Comparison of ENCODE assay signal across 10 cellular contexts in the genomic region with DNA sequence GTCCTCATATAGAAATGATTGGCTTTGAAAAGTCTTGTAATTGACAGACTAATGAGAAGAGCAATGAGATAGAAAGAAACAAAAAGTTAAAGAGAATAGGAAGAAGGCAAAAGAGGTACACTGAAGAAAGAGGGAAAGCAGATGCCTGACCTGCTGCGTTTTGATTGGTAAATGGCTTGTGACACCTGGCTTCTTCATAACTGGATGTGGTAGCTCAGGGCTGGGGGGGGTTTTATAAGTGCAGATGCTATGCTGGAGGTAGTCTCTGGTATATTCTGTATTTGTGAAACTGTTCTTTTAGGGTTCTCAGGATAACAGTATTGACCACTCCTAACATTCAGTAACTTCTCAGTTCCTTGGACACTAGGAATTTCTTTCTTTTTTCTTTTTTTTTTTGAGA. TPM values are rescaled to one million over a fixed set of nuclear protein-coding genes. Genes with fewer than 3 reads are reported as not detected.
DNase-seq lines count a peak whose midpoint lies in the region; ATAC-seq, FAIRE-seq and TF ChIP-seq lines count a peak whose summit lies in the region.
"Had no signal": no experiment of that assay in that cellular context is flagged by ENCODE, and none has a peak within 500 bp of the region (broad histone marks: within the 10 kb centered on the region; RNA-seq: fewer than 3 reads in every experiment).

No MANE protein-coding gene starts in this region.

- H2AFZ ChIP-seq in HepG2 (ENCODE audit: low read length) (no peak overlapping the region), mesenchymal stem cell (ENCODE audit: low read depth, low read length) (no peak overlapping the region)

- no peaks in the 10 kb centered on the region for H3K36me3 Mint-ChIP-seq in activated T-helper 17 cell treated with anti-CD3 and anti-CD28 coated beads, Interleukin-2, amount 50 U/mL, for 72 hours (ENCODE audit: low read depth)

- H3K27ac Mint-ChIP-seq in activated T-helper 17 cell treated with anti-CD3 and anti-CD28 coated beads, Interleukin-2, amount 50 U/mL, for 72 hours: no peak overlapping the region

- H3K9ac ChIP-seq in HepG2 (ENCODE audit: insufficient read depth, low read depth, low read length) (peak overlapping the region; percentile 74; the same call in 1 of the 2 replicates), mesenchymal stem cell (ENCODE audit: low read length) (peak overlapping the region; percentile 92)

- TF ChIP-seq POLR2A in HepG2 (IDR thresholded peaks at IDR 0.05; ENCODE audit: insufficient read depth in 1 of 2, low read depth in 2 of 2, low read length in 2 of 2) (no peak), right lobe of liver (IDR thresholded peaks at IDR 0.05) (no peak), uterus (IDR thresholded peaks at IDR 0.05) (no peak)

- CTCF ChIA-PET in HepG2 (lab: Yijun Ruan, JAX; ENCODE audit: low intra/inter-chr PET ratio, low total read pairs): interaction anchor here (2.0 kb wide), 1 partner anchor 15 kb away, joined by 4 read pairs; no protein-coding TSS in a partner anchor

- no peak overlapping the region for H4K91ac ChIP-seq in mesenchymal stem cell (ENCODE audit: low read length)

- peak overlapping the region in 1 of 2 experiments; percentile 34 for H3K4ac ChIP-seq in mesenchymal stem cell (ENCODE audit: low read depth in 1 of 2, low read length in 2 of 2)

- WGBS in HepG2 (ENCODE audit: low lambda C conversion rate): 88% methylated on average over 1 of the region's 1 CpG
- 71% methylated on average over 1 of the region's 1 CpG for WGBS in right lobe of liver (ENCODE audit: insufficient coverage, low coverage, low lambda C conversion rate, missing lambda C conversion rate)
- WGBS in mesenchymal stem cell: 96% methylated on average over 1 of the region's 1 CpG

- intact Hi-C loops in HepG2 (cut with micrococcal nuclease; ENCODE audit: unreplicated experiment) (no loop called here), right lobe of liver (cut with DNase I) (no loop called here), uterus (cut with DNase I; ENCODE audit: low total_unique reads) (no loop called here)

- DNase-seq in HepG2 (ENCODE audit: low spot score): no peak
- no peak for DNase-seq in right lobe of liver
- no peak for DNase-seq in mesenchymal stem cell
- no peak for DNase-seq in uterus
- no peak for DNase-seq in dedifferentiated amniotic fluid mesenchymal stem cell (ENCODE audit: extremely low spot score)
- DNase-seq in NCI-H524 treated with DMSO at 0.1 percent for 48 hours (lab: John Stamatoyannopoulos, UW): no peak
- DNase-seq: NCI-H2081 had no signal

- H3K4me1 Mint-ChIP-seq in activated T-helper 17 cell treated with anti-CD3 and anti-CD28 coated beads, Interleukin-2, amount 50 U/mL, for 72 hours: peaks cover 18% of the 10 kb centered on the region

- peak overlapping the region; percentile 99 for H3K4me2 ChIP-seq in HepG2 (ENCODE audit: low read depth, low read length)
- H3K4me2 ChIP-seq in mesenchymal stem cell (ENCODE audit: low read length, poor library complexity, severe bottlenecking): no peak overlapping the region

- H3K9me3 ChIP-seq in HepG2 (ENCODE audit: low read length) (no peaks in the 10 kb centered on the region), right lobe of liver (no peaks in the 10 kb centered on the region), mesenchymal stem cell (ENCODE audit: control insufficient read depth, low read length) (no peaks in the 10 kb centered on the region), uterus (no peaks in the 10 kb centered on the region)

- no peak overlapping the region for H3K23ac ChIP-seq in mesenchymal stem cell (ENCODE audit: low read length in 2 of 2)

- peak overlapping the region; percentile 92 for H3K4me3 Mint-ChIP-seq in activated T-helper 17 cell treated with anti-CD3 and anti-CD28 coated beads, Interleukin-2, amount 50 U/mL, for 72 hours

- peaks cover 12% of the 10 kb centered on the region for H3K79me1 ChIP-seq in mesenchymal stem cell (replicated peaks; ENCODE audit: low read length, poor library complexity, severe bottlenecking)

- ATAC-seq in HepG2: no peak
- ATAC-seq in right lobe of liver: no peak
- ATAC-seq in activated T-helper 17 cell treated with anti-CD3 and anti-CD28 coated beads, Interleukin-2, amount 50 U/mL, for 72 hours (replicated peaks): no peak
- no peak for ATAC-seq in HG03520 (IDR thresholded peaks at IDR 0.05; ENCODE audit: unreplicated experiment)

- no peak overlapping the region for H3K27ac ChIP-seq in HepG2 (ENCODE audit: extremely low read length, insufficient read depth, low read length)
- H3K27ac ChIP-seq in right lobe of liver: no peak overlapping the region
- no peak overlapping the region for H3K27ac ChIP-seq in mesenchymal stem cell (ENCODE audit: low read length, poor library complexity, severe bottlenecking)
- peak overlapping the region; percentile 95 to 98 for H3K27ac ChIP-seq in uterus

- H3K79me2 ChIP-seq in HepG2 (ENCODE audit: insufficient read depth, low read length): peaks cover 6% of the 10 kb centered on the region

- H3K27me3 ChIP-seq in HepG2 (ENCODE audit: control insufficient read depth in 1 of 2, insufficient read depth in 2 of 2, low read length in 2 of 2) (no peaks in the 10 kb centered on the region; a peak in 1 of 5 replicates), right lobe of liver (no peaks in the 10 kb centered on the region), mesenchymal stem cell (ENCODE audit: control insufficient read depth in 1 of 2, insufficient read depth in 1 of 2, low read length in 2 of 2) (no peaks in the 10 kb centered on the region), uterus (no peaks in the 10 kb centered on the region)

- H3K36me3 ChIP-seq in HepG2 (replicated peaks in 1 of 2; ENCODE audit: control insufficient read depth in 1 of 2, insufficient read depth in 2 of 2, low read length in 2 of 2): no peaks in the 10 kb centered on the region
- no peaks in the 10 kb centered on the region for H3K36me3 ChIP-seq in right lobe of liver
- H3K36me3 ChIP-seq in mesenchymal stem cell (ENCODE audit: control insufficient read depth in 1 of 2, insufficient read depth in 2 of 2, low read depth in 1 of 2, low read length in 2 of 2): no peaks in the 10 kb centered on the region
- H3K36me3 ChIP-seq in uterus: no peaks in the 10 kb centered on the region

- no peak overlapping the region for H2BK12ac ChIP-seq in mesenchymal stem cell (ENCODE audit: low read length in 2 of 2)

- H3K14ac ChIP-seq in mesenchymal stem cell (ENCODE audit: low read length in 2 of 2): no peak overlapping the region

- TF ChIP-seq EP300 in HepG2 (IDR thresholded peaks at IDR 0.05; ENCODE audit: low read depth in 2 of 2, low read length in 2 of 2) (no peak), HepG2 (CRISPR knock-in tag; IDR thresholded peaks at IDR 0.05; ENCODE audit: borderline replicate concordance) (no peak)

- H2BK120ac ChIP-seq in mesenchymal stem cell (ENCODE audit: low read depth, low read length): no peak overlapping the region

- no peaks in the 10 kb centered on the region for H4K20me1 ChIP-seq in HepG2 (ENCODE audit: insufficient read depth, low read length)

- TF ChIP-seq RAD21 in HepG2 (CRISPR knock-in tag; IDR thresholded peaks at IDR 0.05): no peak

- H3K27me3 Mint-ChIP-seq in activated T-helper 17 cell treated with anti-CD3 and anti-CD28 coated beads, Interleukin-2, amount 50 U/mL, for 72 hours: peaks cover 10% of the 10 kb centered on the region

- H2AK5ac ChIP-seq in mesenchymal stem cell (ENCODE audit: low read length, severe bottlenecking): no peak overlapping the region

- H3K18ac ChIP-seq in mesenchymal stem cell (ENCODE audit: low read depth in 1 of 2, low read length in 2 of 2): no peak overlapping the region

- peak overlapping the region in 1 of 3 experiments; percentile 76; a peak in 3 of 6 replicates for H3K4me3 ChIP-seq in HepG2 (replicated peaks in 1 of 3; ENCODE audit: insufficient read depth in 1 of 3, low read depth in 2 of 3, low read length in 3 of 3)
- H3K4me3 ChIP-seq in right lobe of liver: no peak overlapping the region
- H3K4me3 ChIP-seq in mesenchymal stem cell (ENCODE audit: insufficient read depth in 1 of 2, low read depth in 1 of 2, low read length in 2 of 2): peak overlapping the region in 1 of 2 experiments; percentile 89
- peak overlapping the region in 1 of 2 donors; percentile 76 for H3K4me3 ChIP-seq in uterus

- no peak for TF ChIP-seq CTCF in HepG2 (CRISPR knock-in tag; IDR thresholded peaks at IDR 0.05)
- no peak for TF ChIP-seq CTCF in right lobe of liver (IDR thresholded peaks at IDR 0.05)
- no peak for TF ChIP-seq CTCF in uterus (IDR thresholded peaks at IDR 0.05)

- H3K4me1 ChIP-seq in HepG2 (ENCODE audit: insufficient read depth, low read length): peaks cover 43% of the 10 kb centered on the region
- H3K4me1 ChIP-seq in right lobe of liver: peaks cover 0 to 7% (median 1%) of the 10 kb centered on the region in 4 donors
- H3K4me1 ChIP-seq in mesenchymal stem cell (ENCODE audit: control insufficient read depth, insufficient read depth, low read depth, low read length): peaks cover 8% of the 10 kb centered on the region
- H3K4me1 ChIP-seq in uterus: peaks cover 0 to 7% of the 10 kb centered on the region in 2 donors

- no peak overlapping the region for H2BK15ac ChIP-seq in mesenchymal stem cell (ENCODE audit: low read depth, poor library complexity, severe bottlenecking)

- H3K9me3 Mint-ChIP-seq in activated T-helper 17 cell treated with anti-CD3 and anti-CD28 coated beads, Interleukin-2, amount 50 U/mL, for 72 hours: no peaks in the 10 kb centered on the region

- TSS peak; percentile 61 for BruUV-seq in HepG2 (replicated peaks; lab: Mats Ljungman, UMichigan)

- no peak for FAIRE-seq in HepG2 (lab: Jason Lieb, UNC)
- FAIRE-seq: colon had no signal

- no peak overlapping the region for H2BK5ac ChIP-seq in mesenchymal stem cell (ENCODE audit: low read depth, low read length, poor library complexity, severe bottlenecking)

- H4K8ac ChIP-seq in mesenchymal stem cell (ENCODE audit: low read length): no peak overlapping the region

- in situ Hi-C loops in HepG2 (cut with HindIII; ENCODE audit: extremely low pct_ligation_motif_present, low pct_unique_long_range_greater_than_20kb): no loop called here

- POLR2A ChIA-PET in HepG2 (lab: Yijun Ruan, JAX): interaction anchor here (2.2 kb wide), 1 partner anchor 14 kb away, joined by 20 read pairs; no protein-coding TSS in a partner anchor

RNA-seq across cellular contexts. Expression of a gene that starts 1.4 kb away (rescaled TPM):
- total RNA-seq in HepG2 (2016; rRNA removed; fragmentation: Illumina TruSeq; extraction: Trizol) (2.7 and 5.3 TPM in 2 replicates), right lobe of liver (1 to 10 TPM in 5 of 6 experiments, under 1 TPM in 1; 0.70 to 3.1 (median 1.5) TPM), uterus (10 to 100 TPM; 22.8 to 67.2 (median 25.2) TPM)
- total RNA-seq in HepG2 (2016; cell fraction: cytosol; rRNA removed; fragmentation: Illumina TruSeq; extraction: Trizol; ENCODE audit: low read depth): 1.0 and 1.3 TPM in 2 replicates
- 2.6 and 4.9 TPM in 2 replicates for total RNA-seq in HepG2 (2016; cell fraction: insoluble cytoplasmic fraction; rRNA removed; fragmentation: Illumina TruSeq; extraction: Trizol)
- 0.86 and 1.4 TPM in 2 replicates for total RNA-seq in HepG2 (2016; cell fraction: membrane; rRNA removed; fragmentation: Illumina TruSeq; extraction: Trizol)
- 9.0 and 12.9 TPM in 2 replicates for total RNA-seq in HepG2 (2016; cell fraction: nucleus; rRNA removed; fragmentation: Illumina TruSeq; extraction: Trizol)
- polyA plus RNA-seq in HepG2 (2011; rRNA removed): 7.5 and 9.0 TPM in 2 replicates
- polyA plus RNA-seq in HepG2 (2011; cell fraction: cytosol; rRNA removed): 1.7 and 1.9 TPM in 2 replicates
- polyA plus RNA-seq in HepG2 (2011; cell fraction: nucleus; rRNA removed): 57.0 and 60.2 TPM in 2 replicates
- 5.9 and 8.8 TPM in 2 replicates for polyA plus RNA-seq in HepG2 (2012)
- 0.23 and 0.53 TPM in 2 replicates for polyA plus RNA-seq in HepG2 (2016; cell fraction: cytosol; fragmentation: Illumina TruSeq; extraction: Trizol; ENCODE audit: low read depth)
- polyA plus RNA-seq in HepG2 (2016; cell fraction: insoluble cytoplasmic fraction; fragmentation: Illumina TruSeq; extraction: Trizol; ENCODE audit: low read depth): 1.4 and 1.8 TPM in 2 replicates
- 0.34 and 0.55 TPM in 2 replicates for polyA plus RNA-seq in HepG2 (2016; cell fraction: membrane; fragmentation: Illumina TruSeq; extraction: Trizol; ENCODE audit: low read depth)
- polyA plus RNA-seq in HepG2 (2016; cell fraction: nucleus; fragmentation: Illumina TruSeq; extraction: Trizol; ENCODE audit: insufficient read depth, low read depth): 20.5 and 20.8 TPM in 2 replicates
- polyA minus RNA-seq in HepG2 (2011; rRNA and poly(A)+ RNA removed; ENCODE audit: low replicate concordance): 8.8 and 8.9 TPM in 2 replicates
- polyA minus RNA-seq in HepG2 (2011; cell fraction: cytosol; rRNA and poly(A)+ RNA removed): 1.9 and 2.0 TPM in 2 replicates
- polyA minus RNA-seq in HepG2 (2011; cell fraction: nucleus; rRNA and poly(A)+ RNA removed): 28.7 and 30.3 TPM in 2 replicates
- 10 to 100 TPM in 1 of 2 donors, 1 to 10 TPM in 1; 9.5 to 10.9 TPM for total RNA-seq in activated T-helper 17 cell treated with anti-CD3 and anti-CD28 coated beads, Interleukin-2, amount 50 U/mL, for 72 hours
- 1.8 TPM for polyA plus RNA-seq in mesenchymal stem cell (2013, experiment 1 of 2)
- 1.6 TPM for polyA plus RNA-seq in mesenchymal stem cell (2013, experiment 2 of 2)

RNA-seq across cellular contexts. Expression of a gene that starts 28.1 kb away (rescaled TPM):
- total RNA-seq in HepG2 (2016; rRNA removed; fragmentation: Illumina TruSeq; extraction: Trizol) (32.9 and 49.4 TPM in 2 replicates), right lobe of liver (10 to 100 TPM in 3 of 6 experiments, 1 to 10 TPM in 3; 5.8 to 19.5 (median 8.6) TPM), uterus (10 to 100 TPM in 2 of 4 donors, 1 to 10 TPM in 2; 3.5 to 28.1 (median 14.6) TPM)
- total RNA-seq in HepG2 (2016; cell fraction: cytosol; rRNA removed; fragmentation: Illumina TruSeq; extraction: Trizol; ENCODE audit: low read depth): 8.7 and 10.9 TPM in 2 replicates
- 32.1 and 46.9 TPM in 2 replicates for total RNA-seq in HepG2 (2016; cell fraction: insoluble cytoplasmic fraction; rRNA removed; fragmentation: Illumina TruSeq; extraction: Trizol)
- 18.3 and 18.9 TPM in 2 replicates for total RNA-seq in HepG2 (2016; cell fraction: membrane; rRNA removed; fragmentation: Illumina TruSeq; extraction: Trizol)
- 11.2 and 15.2 TPM in 2 replicates for total RNA-seq in HepG2 (2016; cell fraction: nucleus; rRNA removed; fragmentation: Illumina TruSeq; extraction: Trizol)
- 10.0 and 11.6 TPM in 2 replicates for polyA plus RNA-seq in HepG2 (2011; rRNA removed)
- 6.5 and 10.4 TPM in 2 replicates for polyA plus RNA-seq in HepG2 (2011; cell fraction: cytosol; rRNA removed)
- polyA plus RNA-seq in HepG2 (2011; cell fraction: nucleus; rRNA removed): 3.3 and 4.6 TPM in 2 replicates
- polyA plus RNA-seq in HepG2 (2012): 9.7 and 11.7 TPM in 2 replicates
- 7.5 and 10.5 TPM in 2 replicates for polyA plus RNA-seq in HepG2 (2016; cell fraction: cytosol; fragmentation: Illumina TruSeq; extraction: Trizol; ENCODE audit: low read depth)
- 42.4 and 46.1 TPM in 2 replicates for polyA plus RNA-seq in HepG2 (2016; cell fraction: insoluble cytoplasmic fraction; fragmentation: Illumina TruSeq; extraction: Trizol; ENCODE audit: low read depth)
- polyA plus RNA-seq in HepG2 (2016; cell fraction: membrane; fragmentation: Illumina TruSeq; extraction: Trizol; ENCODE audit: low read depth): 13.8 and 16.6 TPM in 2 replicates
- polyA plus RNA-seq in HepG2 (2016; cell fraction: nucleus; fragmentation: Illumina TruSeq; extraction: Trizol; ENCODE audit: insufficient read depth, low read depth): 17.3 and 19.7 TPM in 2 replicates
- 2.0 and 13.0 TPM in 2 replicates for polyA minus RNA-seq in HepG2 (2011; rRNA and poly(A)+ RNA removed; ENCODE audit: low replicate concordance)
- polyA minus RNA-seq in HepG2 (2011; cell fraction: cytosol; rRNA and poly(A)+ RNA removed): 7.4 and 11.5 TPM in 2 replicates
- 5.2 and 6.3 TPM in 2 replicates for polyA minus RNA-seq in HepG2 (2011; cell fraction: nucleus; rRNA and poly(A)+ RNA removed)
- 10 to 100 TPM; 43.4 to 61.7 TPM for total RNA-seq in activated T-helper 17 cell treated with anti-CD3 and anti-CD28 coated beads, Interleukin-2, amount 50 U/mL, for 72 hours
- 14.6 TPM for polyA plus RNA-seq in mesenchymal stem cell (2013, experiment 1 of 2)
- 14.3 TPM for polyA plus RNA-seq in mesenchymal stem cell (2013, experiment 2 of 2)

RNA-seq across cellular contexts. Expression of a gene that starts 28.2 kb away (rescaled TPM):
- total RNA-seq in HepG2 (2016; rRNA removed; fragmentation: Illumina TruSeq; extraction: Trizol): 14.8 and 26.0 TPM in 2 replicates
- 1.7 and 3.9 TPM in 2 replicates for total RNA-seq in HepG2 (2016; cell fraction: cytosol; rRNA removed; fragmentation: Illumina TruSeq; extraction: Trizol; ENCODE audit: low read depth)
- 16.4 and 25.0 TPM in 2 replicates for total RNA-seq in HepG2 (2016; cell fraction: insoluble cytoplasmic fraction; rRNA removed; fragmentation: Illumina TruSeq; extraction: Trizol)
- 5.9 and 7.8 TPM in 2 replicates for total RNA-seq in HepG2 (2016; cell fraction: membrane; rRNA removed; fragmentation: Illumina TruSeq; extraction: Trizol)
- total RNA-seq in HepG2 (2016; cell fraction: nucleus; rRNA removed; fragmentation: Illumina TruSeq; extraction: Trizol): 8.2 and 9.4 TPM in 2 replicates
- polyA plus RNA-seq in HepG2 (2011; rRNA removed): 4.1 and 5.8 TPM in 2 replicates
- polyA plus RNA-seq in HepG2 (2011; cell fraction: cytosol; rRNA removed): 4.0 and 6.6 TPM in 2 replicates
- 3.5 and 4.5 TPM in 2 replicates for polyA plus RNA-seq in HepG2 (2011; cell fraction: nucleus; rRNA removed)
- 5.1 and 5.9 TPM in 2 replicates for polyA plus RNA-seq in HepG2 (2012)
- 0.71 and 0.75 TPM in 2 replicates for polyA plus RNA-seq in HepG2 (2016; cell fraction: cytosol; fragmentation: Illumina TruSeq; extraction: Trizol; ENCODE audit: low read depth)
- 16.5 and 17.4 TPM in 2 replicates for polyA plus RNA-seq in HepG2 (2016; cell fraction: insoluble cytoplasmic fraction; fragmentation: Illumina TruSeq; extraction: Trizol; ENCODE audit: low read depth)
- polyA plus RNA-seq in HepG2 (2016; cell fraction: membrane; fragmentation: Illumina TruSeq; extraction: Trizol; ENCODE audit: low read depth): 2.4 and 3.5 TPM in 2 replicates
- 11.6 and 12.8 TPM in 2 replicates for polyA plus RNA-seq in HepG2 (2016; cell fraction: nucleus; fragmentation: Illumina TruSeq; extraction: Trizol; ENCODE audit: insufficient read depth, low read depth)
- 5.2 and 9.8 TPM in 2 replicates for polyA minus RNA-seq in HepG2 (2011; rRNA and poly(A)+ RNA removed; ENCODE audit: low replicate concordance)
- polyA minus RNA-seq in HepG2 (2011; cell fraction: cytosol; rRNA and poly(A)+ RNA removed): 3.0 and 4.5 TPM in 2 replicates
- polyA minus RNA-seq in HepG2 (2011; cell fraction: nucleus; rRNA and poly(A)+ RNA removed): 4.8 and 5.7 TPM in 2 replicates
- 10 to 100 TPM in 3 of 6 experiments, 1 to 10 TPM in 3; 8.5 to 10.8 (median 10.1) TPM for total RNA-seq in right lobe of liver
- 10 to 100 TPM; 18.7 to 21.4 TPM for total RNA-seq in activated T-helper 17 cell treated with anti-CD3 and anti-CD28 coated beads, Interleukin-2, amount 50 U/mL, for 72 hours
- 10.9 TPM for polyA plus RNA-seq in mesenchymal stem cell (2013, experiment 1 of 2)
- 11.1 TPM for polyA plus RNA-seq in mesenchymal stem cell (2013, experiment 2 of 2)
- total RNA-seq in uterus: 10 to 100 TPM in 3 of 4 donors, 1 to 10 TPM in 1; 8.7 to 27.1 (median 21.9) TPM

Comparison
In these comparisons a context has a peak if more than half of its experiments do, and no peak if none do; other contexts are left out.
1. H3K27ac ChIP-seq: peak in uterus (2 of 2); none in HepG2 (single experiment), right lobe of liver (0 of 3) and mesenchymal stem cell (single experiment).